In genomic region chr3:13484861-13485590, GRCh38 we compare ENCODE assay signal across 8 cellular contexts. TPM values are rescaled to one million over a fixed set of nuclear protein-coding genes. Genes with fewer than 3 reads are reported as not detected.
DNase-seq lines count a peak whose midpoint lies in the region; ATAC-seq and TF ChIP-seq lines count a peak whose summit lies in the region.

No MANE protein-coding gene starts in this region.

- no peak for TF ChIP-seq CTCF in omental fat pad (IDR thresholded peaks at IDR 0.05)

- ATAC-seq in SK-N-SH treated with all-trans-retinoic acid at 6 μM for 48 hours (peak; percentile 77), omental fat pad (ENCODE audit: low FRiP score) (peak; percentile 24), GM21526 (IDR thresholded peaks at IDR 0.05; ENCODE audit: low FRiP score, unreplicated experiment) (no peak), GM21737 (IDR thresholded peaks at IDR 0.05; ENCODE audit: unreplicated experiment) (no peak)

- peak; percentile 30 for DNase-seq in activated effector memory CD4-positive, alpha-beta T cell treated with Interleukin-2 at 50 U/mL for 16 hours
- no peak for DNase-seq in activated effector memory CD4-positive, alpha-beta T cell treated with anti-CD3 and anti-CD28 coated beads, Interleukin-2, amount 50 U/mL, for 16 hours
- DNase-seq in fibroblast of gingiva (ENCODE audit: low read depth) (peak; percentile 21), omental fat pad (ENCODE audit: low spot score) (no peak), activated gamma-delta T cell (lab: John Stamatoyannopoulos, UW) (no peak)

TF ChIP-seq in SK-N-SH treated with all-trans-retinoic acid at 6 μM for 48 hours, 23 proteins besides CTCF, POLR2A, EP300 and RAD21:
- TF ChIP-seq CSRNP3 (CRISPR knock-in tag; IDR thresholded peaks at IDR 0.05), result no peak
- TF ChIP-seq ISL1 (CRISPR knock-in tag; IDR thresholded peaks at IDR 0.05), result no peak
- no peak for TF ChIP-seq ZNF565 (CRISPR knock-in tag; conservative IDR thresholded peaks at IDR 0.05; ENCODE audit: low read depth)

RNA-seq across cellular contexts. Expression of gene HDAC11, which starts 4.9 kb away (rescaled TPM):
- 10 to 100 TPM in 1 of 4 donors, 1 to 10 TPM in 3; 5.9 to 22.2 (median 9.3) TPM for total RNA-seq in omental fat pad

Comparison
In these comparisons a context has a peak if more than half of its experiments do, and no peak if none do; other contexts are left out.
1. DNase-seq: peak in activated effector memory CD4-positive, alpha-beta T cell treated with Interleukin-2 at 50 U/mL for 16 hours (single experiment) and fibroblast of gingiva (single experiment); none in activated effector memory CD4-positive, alpha-beta T cell treated with anti-CD3 and anti-CD28 coated beads, Interleukin-2, amount 50 U/mL, for 16 hours (single experiment), omental fat pad (single experiment) and activated gamma-delta T cell (single experiment).
2. ATAC-seq: peak in SK-N-SH treated with all-trans-retinoic acid at 6 μM for 48 hours (single experiment) and omental fat pad (single experiment); none in GM21526 (single experiment) and GM21737 (single experiment).